In the genomic region with DNA sequence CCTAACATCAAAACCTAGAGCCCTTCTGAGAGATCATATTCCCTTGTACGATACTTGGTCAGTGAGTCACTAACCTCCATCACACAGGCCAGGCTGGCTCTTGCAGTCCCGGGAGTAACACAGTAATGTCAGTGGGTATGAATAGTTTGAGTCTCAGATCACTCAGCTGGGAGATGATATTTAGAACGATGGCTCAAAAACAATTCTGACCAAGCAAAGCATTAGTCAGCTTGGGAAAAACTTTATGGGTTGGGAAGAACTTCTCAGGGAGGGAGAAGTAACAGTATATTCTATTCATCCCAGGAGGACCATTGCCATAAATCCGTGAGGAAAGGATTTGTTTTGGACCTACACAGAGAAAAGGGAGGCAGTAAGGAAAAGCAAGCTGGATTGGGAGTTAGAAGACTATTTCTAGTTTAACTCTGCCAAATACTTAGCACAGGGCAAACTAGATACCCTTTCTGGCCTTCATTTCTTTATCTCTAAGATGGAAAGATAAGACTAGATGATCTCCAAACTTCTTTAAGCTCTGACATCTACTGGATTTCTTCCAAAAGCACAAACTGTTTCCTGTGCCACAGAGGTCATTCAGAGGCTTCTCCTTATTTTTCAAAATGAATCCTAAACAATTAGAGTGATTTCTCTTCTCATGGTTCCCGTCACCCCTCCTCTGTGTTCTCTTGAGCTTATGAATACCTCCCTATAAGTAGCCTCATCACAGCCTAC, we compare ENCODE assay signal across 9 cellular contexts.
DNase-seq lines count a peak whose midpoint lies in the region; ATAC-seq and TF ChIP-seq lines count a peak whose summit lies in the region.
"Had no signal": no experiment of that assay in that cellular context is flagged by ENCODE, and none has a peak within 500 bp of the region (broad histone marks: within the 10 kb centered on the region; RNA-seq: fewer than 3 reads in every experiment).

No MANE protein-coding gene starts in this region.

- TF ChIP-seq POLR2A in prostate gland (IDR thresholded peaks at IDR 0.05) = no peak

- no peaks in the 10 kb centered on the region for H3K36me3 ChIP-seq in prostate gland
- H3K36me3 ChIP-seq: ovary had no signal

- peak overlapping the region; percentile 43 to 54 for H3K27ac ChIP-seq in prostate gland

- ATAC-seq in HG03460 (IDR thresholded peaks at IDR 0.05; ENCODE audit: unreplicated experiment) (no peak), GM21786 (IDR thresholded peaks at IDR 0.05; ENCODE audit: unreplicated experiment) (no peak), HG03469 (IDR thresholded peaks at IDR 0.05; ENCODE audit: unreplicated experiment) (no peak)

- intact Hi-C loops in prostate gland (cut with DNase I) = no loop called here

- peaks cover 13% of the 10 kb centered on the region for H3K4me1 ChIP-seq in prostate gland (replicated peaks)

- H3K9me3 ChIP-seq in prostate gland = no peaks in the 10 kb centered on the region
- H3K9me3 ChIP-seq: ovary had no signal

- DNase-seq in DMS53 treated with DMSO at 0.1 percent for 48 hours (lab: John Stamatoyannopoulos, UW; ENCODE audit: unreplicated experiment) (peak; percentile 48), NCI-H446 treated with DMSO at 0.1 percent for 48 hours (lab: John Stamatoyannopoulos, UW) (peak; percentile 44), epidermal melanocyte (ENCODE audit: insufficient read length, low spot score) (peak; percentile 32), prostate gland (ENCODE audit: low spot score) (no peak), DMS114 treated with DMSO at 0.1 percent for 48 hours (lab: John Stamatoyannopoulos, UW; ENCODE audit: unreplicated experiment) (no peak)

- no peak for TF ChIP-seq CTCF in prostate gland (IDR thresholded peaks at IDR 0.05)

- WGBS in prostate gland = 19% methylated on average over 5 of the region's 5 CpGs

- no peak overlapping the region for H3K4me3 ChIP-seq in prostate gland
- H3K4me3 ChIP-seq: ovary had no signal

- no peaks in the 10 kb centered on the region for H3K27me3 ChIP-seq in prostate gland (replicated peaks; ENCODE audit: insufficient read depth)
- H3K27me3 ChIP-seq: ovary had no signal

Comparison
In these comparisons a context has a peak if more than half of its experiments do, and no peak if none do; other contexts are left out.
1. DNase-seq: peak in DMS53 treated with DMSO at 0.1 percent for 48 hours (single experiment), NCI-H446 treated with DMSO at 0.1 percent for 48 hours (single experiment) and epidermal melanocyte (single experiment); none in prostate gland (single experiment) and DMS114 treated with DMSO at 0.1 percent for 48 hours (single experiment).